ENCODE assay signal across 1 cellular context in genomic region chr1:108199781-108200626, GRCh38.
A peak's percentile ranks its signal among the peaks of the same experiment; 100 is the strongest.
TF ChIP-seq lines count a peak whose summit lies in the region.

Gene SLC25A24, minus strand, starts transcription at chr1:108200343. Its CDS starts 205 bp downstream, at chr1:108200138.

TF ChIP-seq in K562, 482 proteins besides CTCF, POLR2A, EP300 and RAD21 (continued from another document and continues in another):
- peak; percentile 94 for TF ChIP-seq HNRNPLL (IDR thresholded peaks at IDR 0.05; ENCODE audit: low read depth, low read length, poor library complexity, severe bottlenecking)
- TF ChIP-seq, protein P1, sequence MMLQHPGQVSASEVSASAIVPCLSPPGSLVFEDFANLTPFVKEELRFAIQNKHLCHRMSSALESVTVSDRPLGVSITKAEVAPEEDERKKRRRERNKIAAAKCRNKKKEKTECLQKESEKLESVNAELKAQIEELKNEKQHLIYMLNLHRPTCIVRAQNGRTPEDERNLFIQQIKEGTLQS (IDR thresholded peaks at IDR 0.05), result no peak
- TF ChIP-seq, protein P1 (CRISPR knock-in tag; conservative IDR thresholded peaks at IDR 0.05), result 0 out of 2 replicates have a peak, but pooled peaks have one; percentile 33
- TF ChIP-seq, protein P2, sequence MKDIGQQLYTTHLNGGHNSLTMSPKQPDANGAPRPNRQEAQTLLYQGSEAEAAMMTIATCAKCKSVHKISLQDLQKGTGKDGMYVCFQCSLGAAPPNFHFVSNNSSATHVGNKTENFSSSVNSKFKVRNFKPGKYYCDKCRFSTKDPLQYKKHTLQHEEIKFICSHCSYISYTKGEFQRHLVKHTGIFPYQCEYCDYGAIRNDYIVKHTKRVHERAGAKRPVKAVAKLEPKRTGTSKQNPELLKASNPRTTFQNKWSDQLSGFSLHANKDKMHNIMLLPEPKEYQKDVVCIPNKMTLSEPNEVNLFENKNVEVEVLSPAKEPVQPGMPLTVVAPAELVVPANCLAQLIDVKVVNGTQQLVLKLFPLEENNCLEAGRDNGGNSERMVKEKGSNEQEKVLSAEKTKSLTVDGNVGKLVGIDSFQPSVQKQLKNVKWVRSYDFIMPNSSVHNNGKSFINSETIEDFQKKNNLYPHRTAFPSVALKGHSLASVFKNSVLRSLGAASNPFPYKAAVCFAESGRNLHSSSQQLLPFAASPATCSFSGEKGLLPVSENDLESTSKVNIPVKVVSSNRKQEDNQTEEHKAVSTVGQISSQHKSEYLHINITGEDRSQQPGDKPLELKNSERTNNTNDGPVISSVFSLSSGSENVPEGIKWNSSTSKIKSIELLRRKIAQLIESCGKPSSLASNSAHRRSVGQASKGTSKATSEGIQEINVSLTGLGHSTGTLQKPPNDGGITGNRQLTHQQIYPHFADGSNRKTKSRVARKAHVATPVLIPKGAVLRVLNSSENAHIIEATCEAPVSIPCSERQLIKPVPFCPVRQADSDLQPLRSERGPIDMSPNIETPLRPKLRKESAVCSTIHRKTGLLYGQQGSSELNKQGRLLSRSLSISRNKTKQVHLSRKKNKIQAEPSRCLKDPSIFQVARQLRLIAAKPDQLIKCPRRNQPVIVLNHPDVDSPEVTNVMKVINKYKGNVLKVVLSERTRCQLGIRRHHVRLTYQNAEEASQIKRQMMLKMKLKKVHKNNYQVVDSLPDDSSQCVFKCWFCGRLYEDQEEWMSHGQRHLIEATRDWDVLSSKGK (CRISPR knock-in tag; IDR thresholded peaks at IDR 0.05), result no peak
- no peak for TF ChIP-seq THAP7 (CRISPR knock-in tag; IDR thresholded peaks at IDR 0.05)
- no peak; the same call in 1 of the 2 replicates for TF ChIP-seq ZNF12 (CRISPR knock-in tag; IDR thresholded peaks at IDR 0.05)
- TF ChIP-seq PRDM10 (IDR thresholded peaks at IDR 0.05; ENCODE audit: partially characterized antibody), result no peak
- TF ChIP-seq RBM17 (IDR thresholded peaks at IDR 0.05; ENCODE audit: borderline replicate concordance, low read depth, low read length), result no peak
- TF ChIP-seq TCF3 (CRISPR knock-in tag; IDR thresholded peaks at IDR 0.05), result no peak
- TF ChIP-seq ZNF224 (CRISPR knock-in tag; IDR thresholded peaks at IDR 0.05), result no peak
- peak; percentile 63 to 89; a peak in 3 of 4 replicates for TF ChIP-seq MAZ (CRISPR knock-in tag; conservative IDR thresholded peaks at IDR 0.05 in 1 of 2, IDR thresholded peaks at IDR 0.05 in 1 of 2)
- TF ChIP-seq ZNF134 (CRISPR knock-in tag; conservative IDR thresholded peaks at IDR 0.05), result 0 out of 2 replicates have a peak, but pooled peaks have one; percentile 32
- TF ChIP-seq SLC30A9 (CRISPR knock-in tag; IDR thresholded peaks at IDR 0.05), result no peak
- TF ChIP-seq HCFC1 (IDR thresholded peaks at IDR 0.05; ENCODE audit: low read depth, low read length), result peak; percentile 5; the same call in 1 of the 2 replicates
- TF ChIP-seq, protein P3, sequence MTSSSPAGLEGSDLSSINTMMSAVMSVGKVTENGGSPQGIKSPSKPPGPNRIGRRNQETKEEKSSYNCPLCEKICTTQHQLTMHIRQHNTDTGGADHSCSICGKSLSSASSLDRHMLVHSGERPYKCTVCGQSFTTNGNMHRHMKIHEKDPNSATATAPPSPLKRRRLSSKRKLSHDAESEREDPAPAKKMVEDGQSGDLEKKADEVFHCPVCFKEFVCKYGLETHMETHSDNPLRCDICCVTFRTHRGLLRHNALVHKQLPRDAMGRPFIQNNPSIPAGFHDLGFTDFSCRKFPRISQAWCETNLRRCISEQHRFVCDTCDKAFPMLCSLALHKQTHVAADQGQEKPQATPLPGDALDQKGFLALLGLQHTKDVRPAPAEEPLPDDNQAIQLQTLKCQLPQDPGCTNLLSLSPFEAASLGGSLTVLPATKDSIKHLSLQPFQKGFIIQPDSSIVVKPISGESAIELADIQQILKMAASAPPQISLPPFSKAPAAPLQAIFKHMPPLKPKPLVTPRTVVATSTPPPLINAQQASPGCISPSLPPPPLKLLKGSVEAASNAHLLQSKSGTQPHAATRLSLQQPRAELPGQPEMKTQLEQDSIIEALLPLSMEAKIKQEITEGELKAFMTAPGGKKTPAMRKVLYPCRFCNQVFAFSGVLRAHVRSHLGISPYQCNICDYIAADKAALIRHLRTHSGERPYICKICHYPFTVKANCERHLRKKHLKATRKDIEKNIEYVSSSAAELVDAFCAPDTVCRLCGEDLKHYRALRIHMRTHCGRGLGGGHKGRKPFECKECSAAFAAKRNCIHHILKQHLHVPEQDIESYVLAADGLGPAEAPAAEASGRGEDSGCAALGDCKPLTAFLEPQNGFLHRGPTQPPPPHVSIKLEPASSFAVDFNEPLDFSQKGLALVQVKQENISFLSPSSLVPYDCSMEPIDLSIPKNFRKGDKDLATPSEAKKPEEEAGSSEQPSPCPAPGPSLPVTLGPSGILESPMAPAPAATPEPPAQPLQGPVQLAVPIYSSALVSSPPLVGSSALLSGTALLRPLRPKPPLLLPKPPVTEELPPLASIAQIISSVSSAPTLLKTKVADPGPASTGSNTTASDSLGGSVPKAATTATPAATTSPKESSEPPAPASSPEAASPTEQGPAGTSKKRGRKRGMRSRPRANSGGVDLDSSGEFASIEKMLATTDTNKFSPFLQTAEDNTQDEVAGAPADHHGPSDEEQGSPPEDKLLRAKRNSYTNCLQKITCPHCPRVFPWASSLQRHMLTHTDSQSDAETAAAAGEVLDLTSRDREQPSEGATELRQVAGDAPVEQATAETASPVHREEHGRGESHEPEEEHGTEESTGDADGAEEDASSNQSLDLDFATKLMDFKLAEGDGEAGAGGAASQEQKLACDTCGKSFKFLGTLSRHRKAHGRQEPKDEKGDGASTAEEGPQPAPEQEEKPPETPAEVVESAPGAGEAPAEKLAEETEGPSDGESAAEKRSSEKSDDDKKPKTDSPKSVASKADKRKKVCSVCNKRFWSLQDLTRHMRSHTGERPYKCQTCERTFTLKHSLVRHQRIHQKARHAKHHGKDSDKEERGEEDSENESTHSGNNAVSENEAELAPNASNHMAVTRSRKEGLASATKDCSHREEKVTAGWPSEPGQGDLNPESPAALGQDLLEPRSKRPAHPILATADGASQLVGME (CRISPR knock-in tag; IDR thresholded peaks at IDR 0.05), result peak; percentile 42; the same call in 1 of the 2 replicates
- TF ChIP-seq JUND (IDR thresholded peaks at IDR 0.05; ENCODE audit: borderline replicate concordance, low read depth, low read length), result no peak
- TF ChIP-seq JUND (tag; IDR thresholded peaks at IDR 0.05; ENCODE audit: borderline replicate concordance, low read depth, low read length), result no peak
- TF ChIP-seq KLF16 (IDR thresholded peaks at IDR 0.05), result no peak
- peak; percentile 74; the same call in 1 of the 2 replicates for TF ChIP-seq ZNF431 (CRISPR knock-in tag; IDR thresholded peaks at IDR 0.05)
- TF ChIP-seq TAL1 (IDR thresholded peaks at IDR 0.05), result no peak
- TF ChIP-seq HSF4 (CRISPR knock-in tag; IDR thresholded peaks at IDR 0.05; ENCODE audit: borderline replicate concordance), result no peak
- TF ChIP-seq NFXL1 (CRISPR knock-in tag; IDR thresholded peaks at IDR 0.05), result no peak
- TF ChIP-seq PCBP2 (IDR thresholded peaks at IDR 0.05; ENCODE audit: low read depth, low read length, poor library complexity, severe bottlenecking), result no peak
- TF ChIP-seq ELK3 (CRISPR knock-in tag; IDR thresholded peaks at IDR 0.05), result no peak
- no peak for TF ChIP-seq HNRNPK (IDR thresholded peaks at IDR 0.05; ENCODE audit: low read depth, low read length, poor library complexity, severe bottlenecking)
- TF ChIP-seq, protein P4, sequence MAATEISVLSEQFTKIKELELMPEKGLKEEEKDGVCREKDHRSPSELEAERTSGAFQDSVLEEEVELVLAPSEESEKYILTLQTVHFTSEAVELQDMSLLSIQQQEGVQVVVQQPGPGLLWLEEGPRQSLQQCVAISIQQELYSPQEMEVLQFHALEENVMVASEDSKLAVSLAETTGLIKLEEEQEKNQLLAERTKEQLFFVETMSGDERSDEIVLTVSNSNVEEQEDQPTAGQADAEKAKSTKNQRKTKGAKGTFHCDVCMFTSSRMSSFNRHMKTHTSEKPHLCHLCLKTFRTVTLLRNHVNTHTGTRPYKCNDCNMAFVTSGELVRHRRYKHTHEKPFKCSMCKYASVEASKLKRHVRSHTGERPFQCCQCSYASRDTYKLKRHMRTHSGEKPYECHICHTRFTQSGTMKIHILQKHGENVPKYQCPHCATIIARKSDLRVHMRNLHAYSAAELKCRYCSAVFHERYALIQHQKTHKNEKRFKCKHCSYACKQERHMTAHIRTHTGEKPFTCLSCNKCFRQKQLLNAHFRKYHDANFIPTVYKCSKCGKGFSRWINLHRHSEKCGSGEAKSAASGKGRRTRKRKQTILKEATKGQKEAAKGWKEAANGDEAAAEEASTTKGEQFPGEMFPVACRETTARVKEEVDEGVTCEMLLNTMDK (IDR thresholded peaks at IDR 0.05; ENCODE audit: borderline replicate concordance, insufficient read depth, low read depth, low read length, poor library complexity, severe bottlenecking), result no peak
- TF ChIP-seq SIN3A (IDR thresholded peaks at IDR 0.05; ENCODE audit: borderline replicate concordance in 2 of 2, control insufficient read depth in 1 of 2, low read depth in 2 of 2, low read length in 2 of 2), result peak; percentile 31 to 65; a peak in 2 of 4 replicates
- TF ChIP-seq ARNT (IDR thresholded peaks at IDR 0.05), result no peak
- TF ChIP-seq BRF1 (IDR thresholded peaks at IDR 0.05; ENCODE audit: borderline replicate concordance, extremely low read depth, insufficient read length), result no peak
- TF ChIP-seq ZNF3 (CRISPR knock-in tag; IDR thresholded peaks at IDR 0.05), result no peak
- TF ChIP-seq OTX1 (CRISPR knock-in tag; IDR thresholded peaks at IDR 0.05), result no peak
- 0 out of 2 replicates have a peak, but pooled peaks have one; percentile 27 for TF ChIP-seq ZNF274 (IDR thresholded peaks at IDR 0.05; ENCODE audit: borderline replicate concordance, low read depth, low read length)
- TF ChIP-seq POLR2AphosphoS2 (IDR thresholded peaks at IDR 0.05; ENCODE audit: low read length), result no peak
- no peak for TF ChIP-seq MIER1 (IDR thresholded peaks at IDR 0.05; ENCODE audit: low read depth)
- 0 out of 2 replicates have a peak, but pooled peaks have one; percentile 62 for TF ChIP-seq ZNF41 (CRISPR knock-in tag; conservative IDR thresholded peaks at IDR 0.05)
- TF ChIP-seq AFF1 (IDR thresholded peaks at IDR 0.05; ENCODE audit: low read depth in 1 of 2, partially characterized antibody in 2 of 2), result no peak
- no peak for TF ChIP-seq CBX2 (IDR thresholded peaks at IDR 0.05; ENCODE audit: insufficient read depth, low read length, poor library complexity, severe bottlenecking)
